Comparison of ENCODE assay signal across 10 cellular contexts in the genomic region with DNA sequence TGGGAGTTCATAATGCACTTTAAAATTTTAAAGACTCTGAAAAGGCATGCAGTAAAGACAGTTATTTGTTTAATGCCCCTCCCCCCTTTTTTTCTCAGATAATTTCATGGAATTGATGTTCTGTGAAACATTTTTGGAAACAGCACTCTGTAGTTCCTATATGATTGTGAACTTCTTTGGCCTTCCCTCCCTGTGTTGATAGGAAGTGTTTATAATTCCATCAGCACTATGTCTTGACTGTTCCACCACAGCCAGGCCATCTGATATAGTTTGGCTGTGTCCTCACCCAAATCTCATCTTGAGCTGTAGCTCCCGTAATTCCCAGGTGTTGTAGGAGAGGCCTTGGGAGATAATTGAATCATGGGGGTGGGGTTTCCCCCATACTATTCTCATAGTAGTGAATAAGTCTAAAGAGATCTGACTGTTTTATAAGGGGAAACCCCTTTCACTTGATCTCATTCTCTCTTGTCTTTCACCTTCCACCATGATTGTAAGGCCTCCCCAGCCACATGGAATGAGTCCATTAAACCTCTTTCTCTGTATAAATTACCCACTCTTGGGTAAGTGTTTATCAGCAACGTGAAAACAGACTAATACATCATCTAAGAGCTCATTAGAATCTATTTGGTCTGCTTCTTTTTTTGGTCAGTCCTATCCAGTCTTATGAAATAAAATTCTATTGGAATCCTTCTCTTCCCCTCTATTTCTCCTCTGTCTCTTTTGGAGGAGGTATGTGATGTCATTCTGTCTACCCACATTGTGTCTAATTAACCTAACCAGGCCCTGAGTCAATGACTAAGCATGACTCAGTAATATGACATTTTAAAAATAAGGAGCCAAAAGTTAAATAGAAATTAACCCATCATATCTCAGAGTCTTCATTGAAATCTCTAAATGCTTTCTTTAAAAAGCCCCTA. TPM values are rescaled to one million over a fixed set of nuclear protein-coding genes. Genes with fewer than 3 reads are reported as not detected.
DNase-seq lines count a peak whose midpoint lies in the region; ATAC-seq, FAIRE-seq and TF ChIP-seq lines count a peak whose summit lies in the region.
"Had no signal": no experiment of that assay in that cellular context is flagged by ENCODE, and none has a peak within 500 bp of the region (broad histone marks: within the 10 kb centered on the region; RNA-seq: fewer than 3 reads in every experiment).

No MANE protein-coding gene starts in this region.

- CTCF ChIA-PET in CD4-positive, alpha-beta T cell (lab: Charles Lee), result no interaction called here
- CTCF ChIA-PET in HEK293 (lab: Yijun Ruan, JAX), result interaction anchor here (0.6 to 0.9 kb wide), 3 partner anchors 212 to 285 kb away, joined by 3 to 6 read pairs (median 3); no protein-coding TSS in a partner anchor

- H3K4me1 ChIP-seq in HEK293 (ENCODE audit: control insufficient read depth, insufficient read depth, low read length) (0 out of 2 replicates have a peak, but pooled peaks cover 4% of the 10 kb centered on the region), astrocyte (ENCODE audit: insufficient read depth, low read length) (peaks cover 13% of the 10 kb centered on the region)
- H3K4me1 ChIP-seq: parathyroid adenoma had no signal

- no peaks in the 10 kb centered on the region for H3K9me3 ChIP-seq in CD4-positive, alpha-beta T cell (ENCODE audit: control insufficient read depth, low read length)
- H3K9me3 ChIP-seq in HEK293 (ENCODE audit: control insufficient read depth, insufficient read depth, low read depth, low read length), result no peaks in the 10 kb centered on the region
- H3K9me3 ChIP-seq in astrocyte (ENCODE audit: insufficient read depth, low read depth, low read length), result no peaks in the 10 kb centered on the region

- no peaks in the 10 kb centered on the region for H4K20me1 ChIP-seq in astrocyte (ENCODE audit: insufficient read depth, low read length)

- H3K27me3 Mint-ChIP-seq in CD4-positive, alpha-beta T cell, result no peaks in the 10 kb centered on the region
- no peaks in the 10 kb centered on the region for H3K27me3 Mint-ChIP-seq in astrocyte (ENCODE audit: low read depth, unreplicated experiment)

- no peak for ATAC-seq in CD4-positive, alpha-beta T cell (ENCODE audit: poor library complexity)
- ATAC-seq: effector memory CD8-positive, alpha-beta T cell had no signal

- no peaks in the 10 kb centered on the region for H3K27me3 ChIP-seq in CD4-positive, alpha-beta T cell (ENCODE audit: control insufficient read depth, insufficient read depth, low read length)
- no peaks in the 10 kb centered on the region for H3K27me3 ChIP-seq in astrocyte (ENCODE audit: insufficient read depth, low read length)

- H3K36me3 Mint-ChIP-seq in CD4-positive, alpha-beta T cell (ENCODE audit: low read depth), result no peaks in the 10 kb centered on the region
- H3K36me3 Mint-ChIP-seq in astrocyte (ENCODE audit: low read depth, unreplicated experiment), result peaks cover 3% of the 10 kb centered on the region

- peaks cover 8% of the 10 kb centered on the region for H3K9me3 Mint-ChIP-seq in CD4-positive, alpha-beta T cell
- peaks cover 8% of the 10 kb centered on the region for H3K9me3 Mint-ChIP-seq in astrocyte (ENCODE audit: unreplicated experiment)

- FAIRE-seq in astrocyte (lab: Jason Lieb, UNC), result no peak

- POLR2A ChIA-PET in CD4-positive, alpha-beta T cell (lab: Charles Lee), result no interaction called here
- POLR2A ChIA-PET in HEK293 (lab: Yijun Ruan, JAX), result no interaction called here

- H3K27ac Mint-ChIP-seq in CD4-positive, alpha-beta T cell, result no peak overlapping the region
- H3K27ac Mint-ChIP-seq in astrocyte (ENCODE audit: unreplicated experiment), result peak overlapping the region; percentile 97
- H3K27ac Mint-ChIP-seq: effector memory CD8-positive, alpha-beta T cell had no signal

- no peaks in the 10 kb centered on the region for H3K79me2 ChIP-seq in astrocyte (ENCODE audit: insufficient read depth, low read length)
- H3K79me2 ChIP-seq: parathyroid adenoma had no signal

- intact Hi-C loops in CD4-positive, alpha-beta T cell (cut with DNase I, micrococcal nuclease), result no loop called here

- H2AFZ ChIP-seq in astrocyte (ENCODE audit: low read depth, low read length), result no peak overlapping the region
- H2AFZ ChIP-seq: parathyroid adenoma had no signal

- H3K4me3 ChIP-seq in HEK293 (ENCODE audit: low read depth, low read length), result no peak overlapping the region
- H3K4me3 ChIP-seq in astrocyte (ENCODE audit: insufficient read depth, low read depth, low read length), result no peak overlapping the region

- H3K9ac ChIP-seq in astrocyte (ENCODE audit: low read length), result no peak overlapping the region
- H3K9ac ChIP-seq: parathyroid adenoma had no signal

- H3K36me3 ChIP-seq in HEK293 (ENCODE audit: control insufficient read depth in 2 of 2, insufficient read depth in 1 of 2, low read length in 2 of 2), result no peaks in the 10 kb centered on the region
- no peaks in the 10 kb centered on the region for H3K36me3 ChIP-seq in astrocyte (ENCODE audit: insufficient read depth, low read length)

- no peak for DNase-seq in CD4-positive, alpha-beta T cell
- DNase-seq in astrocyte (ENCODE audit: low read depth) (peak; percentile 92), kidney tubule cell (ENCODE audit: low spot score) (peak; percentile 90), NCI-H345 treated with DMSO at 0.1 percent for 48 hours (lab: John Stamatoyannopoulos, UW; ENCODE audit: unreplicated experiment) (no peak), iPS-NIHi7 (ENCODE audit: extremely low spot score) (no peak), mucosa of gallbladder (ENCODE audit: low spot score) (no peak)
- no peak for DNase-seq in NK-92 treated with Interleukin-12 subunit alpha and Interleukin-12 subunit beta, amount 100 ng/mL, for 24 hours (lab: John Stamatoyannopoulos, UW)
- DNase-seq: effector memory CD8-positive, alpha-beta T cell had no signal

- H3K4me3 Mint-ChIP-seq in CD4-positive, alpha-beta T cell, result peak overlapping the region; percentile 16
- peak overlapping the region; percentile 30 for H3K4me3 Mint-ChIP-seq in astrocyte (ENCODE audit: unreplicated experiment)
- H3K4me3 Mint-ChIP-seq: effector memory CD8-positive, alpha-beta T cell had no signal

- peaks cover 39% of the 10 kb centered on the region for H3K4me1 Mint-ChIP-seq in CD4-positive, alpha-beta T cell (ENCODE audit: low read depth)
- peaks cover 22% of the 10 kb centered on the region for H3K4me1 Mint-ChIP-seq in astrocyte (ENCODE audit: low read depth, unreplicated experiment)

- H3K4me2 ChIP-seq in astrocyte (ENCODE audit: low read length), result peak overlapping the region; percentile 10

- H3K27ac ChIP-seq in CD4-positive, alpha-beta T cell (ENCODE audit: low read depth, low read length), result no peak overlapping the region
- no peak overlapping the region for H3K27ac ChIP-seq in HEK293 (ENCODE audit: extremely low read depth, low read depth, low read length)
- H3K27ac ChIP-seq in astrocyte (ENCODE audit: low read depth, low read length), result peak overlapping the region; percentile 35
- H3K27ac ChIP-seq: parathyroid adenoma had no signal

- no peak for TF ChIP-seq CTCF in CD4-positive, alpha-beta T cell (IDR thresholded peaks at IDR 0.05)
- TF ChIP-seq CTCF in HEK293 (tag by site-specific recombination; IDR thresholded peaks at IDR 0.05) (no peak), astrocyte (IDR thresholded peaks at IDR 0.05; ENCODE audit: insufficient read depth, low read depth, low read length) (no peak)

TF ChIP-seq in HEK293, 187 proteins besides CTCF, POLR2A, EP300 and RAD21 (continues in another document):
- TF ChIP-seq SP7 (tag by site-specific recombination; IDR thresholded peaks at IDR 0.05) (peak; percentile 47; the same call in 1 of the 2 replicates), SP2 (tag by site-specific recombination; IDR thresholded peaks at IDR 0.05) (no peak), KLF9 (tag by site-specific recombination; IDR thresholded peaks at IDR 0.05; ENCODE audit: low read depth) (no peak), KLF1 (tag by site-specific recombination; IDR thresholded peaks at IDR 0.05) (no peak), ZNF157 (tag by site-specific recombination; IDR thresholded peaks at IDR 0.05) (no peak), FEZF1 (tag by site-specific recombination; IDR thresholded peaks at IDR 0.05) (no peak), ZNF335 (tag by site-specific recombination; conservative IDR thresholded peaks at IDR 0.05) (0 out of 2 replicates have a peak, but pooled peaks have one; percentile 13), SALL2 (tag by site-specific recombination; IDR thresholded peaks at IDR 0.05; ENCODE audit: borderline replicate concordance) (no peak), ZNF175 (tag by site-specific recombination; IDR thresholded peaks at IDR 0.05) (no peak), KLF8 (tag by site-specific recombination; IDR thresholded peaks at IDR 0.05) (0 out of 2 replicates have a peak, but pooled peaks have one; percentile 50), OVOL3 (tag by site-specific recombination; IDR thresholded peaks at IDR 0.05) (no peak), ZNF777 (tag by site-specific recombination; IDR thresholded peaks at IDR 0.05; ENCODE audit: borderline replicate concordance) (no peak)
- TF ChIP-seq, protein P1, sequence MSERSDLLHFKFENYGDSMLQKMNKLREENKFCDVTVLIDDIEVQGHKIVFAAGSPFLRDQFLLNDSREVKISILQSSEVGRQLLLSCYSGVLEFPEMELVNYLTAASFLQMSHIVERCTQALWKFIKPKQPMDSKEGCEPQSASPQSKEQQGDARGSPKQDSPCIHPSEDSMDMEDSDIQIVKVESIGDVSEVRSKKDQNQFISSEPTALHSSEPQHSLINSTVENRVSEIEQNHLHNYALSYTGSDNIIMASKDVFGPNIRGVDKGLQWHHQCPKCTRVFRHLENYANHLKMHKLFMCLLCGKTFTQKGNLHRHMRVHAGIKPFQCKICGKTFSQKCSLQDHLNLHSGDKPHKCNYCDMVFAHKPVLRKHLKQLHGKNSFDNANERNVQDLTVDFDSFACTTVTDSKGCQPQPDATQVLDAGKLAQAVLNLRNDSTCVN (tag by site-specific recombination; optimal IDR thresholded peaks at IDR 0.05), result no peak
- TF ChIP-seq, protein P2, sequence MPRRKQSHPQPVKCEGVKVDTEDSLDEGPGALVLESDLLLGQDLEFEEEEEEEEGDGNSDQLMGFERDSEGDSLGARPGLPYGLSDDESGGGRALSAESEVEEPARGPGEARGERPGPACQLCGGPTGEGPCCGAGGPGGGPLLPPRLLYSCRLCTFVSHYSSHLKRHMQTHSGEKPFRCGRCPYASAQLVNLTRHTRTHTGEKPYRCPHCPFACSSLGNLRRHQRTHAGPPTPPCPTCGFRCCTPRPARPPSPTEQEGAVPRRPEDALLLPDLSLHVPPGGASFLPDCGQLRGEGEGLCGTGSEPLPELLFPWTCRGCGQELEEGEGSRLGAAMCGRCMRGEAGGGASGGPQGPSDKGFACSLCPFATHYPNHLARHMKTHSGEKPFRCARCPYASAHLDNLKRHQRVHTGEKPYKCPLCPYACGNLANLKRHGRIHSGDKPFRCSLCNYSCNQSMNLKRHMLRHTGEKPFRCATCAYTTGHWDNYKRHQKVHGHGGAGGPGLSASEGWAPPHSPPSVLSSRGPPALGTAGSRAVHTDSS (tag by site-specific recombination; IDR thresholded peaks at IDR 0.05), result no peak

RNA-seq across cellular contexts. Expression of gene CCDC185, which starts 8.9 kb away (rescaled TPM):
- total RNA-seq in CD4-positive, alpha-beta T cell, result not detected
- not detected in 2 replicates for total RNA-seq in astrocyte
- not detected for total RNA-seq in mucosa of gallbladder

RNA-seq across cellular contexts. Expression of gene SUSD4, which starts 38.2 kb away (rescaled TPM):
- total RNA-seq in CD4-positive, alpha-beta T cell, result 10 to 100 TPM; 13.0 to 13.8 TPM
- total RNA-seq in astrocyte, result 9.2 and 18.8 TPM in 2 replicates
- total RNA-seq in mucosa of gallbladder, result 3.4 TPM

Comparison
In these comparisons a context has a peak if more than half of its experiments do, and no peak if none do; other contexts are left out.
1. DNase-seq: peak in astrocyte (single experiment) and kidney tubule cell (single experiment); none in CD4-positive, alpha-beta T cell (0 of 10), NK-92 treated with Interleukin-12 subunit alpha and Interleukin-12 subunit beta, amount 100 ng/mL, for 24 hours (single experiment), NCI-H345 treated with DMSO at 0.1 percent for 48 hours (single experiment), iPS-NIHi7 (single experiment) and mucosa of gallbladder (single experiment).